ENCODE assay signal across 18 cellular contexts in genomic region chr5:143440448-143441102, GRCh38. TPM values are rescaled to one million over a fixed set of nuclear protein-coding genes. Genes with fewer than 3 reads are reported as not detected.
DNase-seq lines count a peak whose midpoint lies in the region; ATAC-seq, FAIRE-seq and TF ChIP-seq lines count a peak whose summit lies in the region.
"Had no signal": no experiment of that assay in that cellular context is flagged by ENCODE, and none has a peak within 500 bp of the region (broad histone marks: within the 10 kb centered on the region; RNA-seq: fewer than 3 reads in every experiment).

No MANE protein-coding gene starts in this region.

- dilution Hi-C loops in endothelial cell of umbilical vein (cut with MboI; ENCODE audit: extremely low pct_ligation_motif_present, low sequenced_read_pairs), result no loop called here

- BruUV-seq in endothelial cell of umbilical vein (replicated peaks; lab: Mats Ljungman, UMichigan), result no TSS peak

- no peak for TF ChIP-seq POLR2A in endothelial cell of umbilical vein (IDR thresholded peaks at IDR 0.05; ENCODE audit: low read depth, low read length)

- H3K9me3 Mint-ChIP-seq in activated T-helper 2 cell treated with anti-CD3 and anti-CD28 coated beads, Interferon-gamma antibody, Interleukin-2, Interleukin-4, amounts not matched to agents 10 μg/mL and 5 μg/mL and 100 μg/mL, durations not matched to agents 14 hours and 24 hours and 36 hours, result no peaks in the 10 kb centered on the region
- no peaks in the 10 kb centered on the region for H3K9me3 Mint-ChIP-seq in stimulated activated naive CD8-positive, alpha-beta T cell treated with anti-CD3 and anti-CD28 coated beads, Interleukin-15, amount 100 ng/mL, for 72 hours

- no peaks in the 10 kb centered on the region for H4K20me1 ChIP-seq in endothelial cell of umbilical vein (replicated peaks; ENCODE audit: control insufficient read depth, extremely low read depth, insufficient read depth, low read length)

- H3K4me3 ChIP-seq in LNCaP clone FGC (ENCODE audit: low read depth, low read length) (no peak overlapping the region), endothelial cell of umbilical vein (replicated peaks in 1 of 3; ENCODE audit: insufficient read depth in 1 of 3, low read depth in 1 of 3, low read length in 3 of 3) (no peak overlapping the region)
- H3K4me3 ChIP-seq: gastroesophageal sphincter, pancreas, Peyer's patch, skin epidermis had no signal

- H3K4me1 ChIP-seq in endothelial cell of umbilical vein (ENCODE audit: control insufficient read depth, extremely low read depth, insufficient read depth, low read length), result no peaks in the 10 kb centered on the region
- H3K4me1 ChIP-seq: gastroesophageal sphincter, pancreas had no signal

- no peaks in the 10 kb centered on the region for H3K36me3 Mint-ChIP-seq in activated T-helper 2 cell treated with anti-CD3 and anti-CD28 coated beads, Interferon-gamma antibody, Interleukin-2, Interleukin-4, amounts not matched to agents 10 μg/mL and 5 μg/mL and 100 μg/mL, durations not matched to agents 14 hours and 24 hours and 36 hours (ENCODE audit: low read depth)

- DNase-seq in DMS153 (lab: John Stamatoyannopoulos, UW), result peak; percentile 61
- peak; percentile 88 for DNase-seq in LNCaP clone FGC (ENCODE audit: low read depth)
- peak; percentile 17 for DNase-seq in NCI-H446 treated with DMSO at 0.1 percent for 48 hours (lab: John Stamatoyannopoulos, UW)
- peak; percentile 17 for DNase-seq in endothelial cell of umbilical vein (ENCODE audit: low read depth, low spot score)
- no peak for DNase-seq in activated T-helper 2 cell treated with anti-CD3 and anti-CD28 coated beads, Interferon-gamma antibody, Interleukin-2, Interleukin-4, amounts not matched to agents 10 μg/mL and 5 μg/mL and 100 μg/mL, durations not matched to agents 14 hours and 24 hours and 36 hours (ENCODE audit: low spot score)
- DNase-seq in stimulated activated naive CD8-positive, alpha-beta T cell treated with anti-CD3 and anti-CD28 coated beads, Interleukin-15, amount 100 ng/mL, for 72 hours, result no peak
- DNase-seq in NK-92 (lab: John Stamatoyannopoulos, UW; ENCODE audit: unreplicated experiment), result no peak
- DNase-seq: activated gamma-delta T cell, AML-193, anterior cingulate cortex, MV-4-11, NCI-H524 treated with DMSO at 0.1 percent for 48 hours, Peyer's patch had no signal

- intact Hi-C loops in endothelial cell of umbilical vein (cut with micrococcal nuclease), result no loop called here
- intact Hi-C loops in activated T-helper 2 cell treated with anti-CD3 and anti-CD28 coated beads, Interferon-gamma antibody, Interleukin-2, Interleukin-4, amounts not matched to agents 10 μg/mL and 5 μg/mL and 100 μg/mL, durations not matched to agents 14 hours and 24 hours and 36 hours (cut with micrococcal nuclease), result no loop called here

- no peak overlapping the region for H3K27ac ChIP-seq in endothelial cell of umbilical vein (ENCODE audit: insufficient read depth, low read depth, low read length)
- H3K27ac ChIP-seq: gastroesophageal sphincter, pancreas, Peyer's patch, skin epidermis had no signal

- H3K27me3 ChIP-seq in endothelial cell of umbilical vein (ENCODE audit: control insufficient read depth in 2 of 2, insufficient read depth in 2 of 2, low read length in 2 of 2), result no peaks in the 10 kb centered on the region
- H3K27me3 ChIP-seq: gastroesophageal sphincter, pancreas, Peyer's patch had no signal

- no peak for ATAC-seq in stimulated activated naive CD8-positive, alpha-beta T cell treated with anti-CD3 and anti-CD28 coated beads, Interleukin-15, amount 100 ng/mL, for 72 hours
- no peak for ATAC-seq in GM19397 (IDR thresholded peaks at IDR 0.05; ENCODE audit: unreplicated experiment)
- ATAC-seq: gastroesophageal sphincter, pancreas had no signal

- no peak for FAIRE-seq in endothelial cell of umbilical vein (lab: Jason Lieb, UNC)
- FAIRE-seq: colon had no signal

- no peaks in the 10 kb centered on the region for H3K36me3 ChIP-seq in endothelial cell of umbilical vein (ENCODE audit: control insufficient read depth in 2 of 2, extremely low read depth in 1 of 2, insufficient read depth in 2 of 2, low read length in 2 of 2)
- H3K36me3 ChIP-seq: gastroesophageal sphincter, pancreas, Peyer's patch had no signal

- H3K9me3 ChIP-seq in endothelial cell of umbilical vein (replicated peaks; ENCODE audit: control insufficient read depth, insufficient read depth, low read length), result no peaks in the 10 kb centered on the region
- H3K9me3 ChIP-seq: gastroesophageal sphincter, pancreas had no signal

- no peaks in the 10 kb centered on the region for H3K9me1 ChIP-seq in endothelial cell of umbilical vein (replicated peaks; ENCODE audit: control insufficient read depth, extremely low read depth, insufficient read depth, low read length)

- CTCF ChIA-PET in endothelial cell of umbilical vein (lab: Charles Lee), result no interaction called here

- no peak overlapping the region for H3K4me3 Mint-ChIP-seq in activated T-helper 2 cell treated with anti-CD3 and anti-CD28 coated beads, Interferon-gamma antibody, Interleukin-2, Interleukin-4, amounts not matched to agents 10 μg/mL and 5 μg/mL and 100 μg/mL, durations not matched to agents 14 hours and 24 hours and 36 hours (ENCODE audit: low read depth)
- H3K4me3 Mint-ChIP-seq in stimulated activated naive CD8-positive, alpha-beta T cell treated with anti-CD3 and anti-CD28 coated beads, Interleukin-15, amount 100 ng/mL, for 72 hours, result no peak overlapping the region

- H3K9ac ChIP-seq in endothelial cell of umbilical vein (replicated peaks; ENCODE audit: extremely low read depth, insufficient read depth, low read length), result no peak overlapping the region

- H2AFZ ChIP-seq in endothelial cell of umbilical vein (ENCODE audit: low read depth, low read length), result no peak overlapping the region

- peaks cover 22% of the 10 kb centered on the region for H3K4me1 Mint-ChIP-seq in activated T-helper 2 cell treated with anti-CD3 and anti-CD28 coated beads, Interferon-gamma antibody, Interleukin-2, Interleukin-4, amounts not matched to agents 10 μg/mL and 5 μg/mL and 100 μg/mL, durations not matched to agents 14 hours and 24 hours and 36 hours (ENCODE audit: low read depth)
- H3K4me1 Mint-ChIP-seq in stimulated activated naive CD8-positive, alpha-beta T cell treated with anti-CD3 and anti-CD28 coated beads, Interleukin-15, amount 100 ng/mL, for 72 hours, result peaks cover 23% of the 10 kb centered on the region

- H3K27ac Mint-ChIP-seq in activated T-helper 2 cell treated with anti-CD3 and anti-CD28 coated beads, Interferon-gamma antibody, Interleukin-2, Interleukin-4, amounts not matched to agents 10 μg/mL and 5 μg/mL and 100 μg/mL, durations not matched to agents 14 hours and 24 hours and 36 hours, result no peak overlapping the region
- H3K27ac Mint-ChIP-seq in stimulated activated naive CD8-positive, alpha-beta T cell treated with anti-CD3 and anti-CD28 coated beads, Interleukin-15, amount 100 ng/mL, for 72 hours, result no peak overlapping the region

- POLR2A ChIA-PET in endothelial cell of umbilical vein (lab: Charles Lee), result no interaction called here

- H3K27me3 Mint-ChIP-seq in activated T-helper 2 cell treated with anti-CD3 and anti-CD28 coated beads, Interferon-gamma antibody, Interleukin-2, Interleukin-4, amounts not matched to agents 10 μg/mL and 5 μg/mL and 100 μg/mL, durations not matched to agents 14 hours and 24 hours and 36 hours (ENCODE audit: low read depth), result peaks cover 3% of the 10 kb centered on the region
- H3K27me3 Mint-ChIP-seq in stimulated activated naive CD8-positive, alpha-beta T cell treated with anti-CD3 and anti-CD28 coated beads, Interleukin-15, amount 100 ng/mL, for 72 hours, result no peaks in the 10 kb centered on the region

- TF ChIP-seq CTCF in LNCaP clone FGC (IDR thresholded peaks at IDR 0.05; ENCODE audit: control insufficient read depth, extremely low read depth, insufficient read depth) (no peak), endothelial cell of umbilical vein (IDR thresholded peaks at IDR 0.05; ENCODE audit: extremely low read depth in 1 of 2, insufficient read depth in 1 of 2, low read depth in 1 of 2, low read length in 2 of 2) (no peak)

- H3K4me2 ChIP-seq in endothelial cell of umbilical vein (ENCODE audit: insufficient read depth, low read length), result no peak overlapping the region

- no peaks in the 10 kb centered on the region for H3K79me2 ChIP-seq in endothelial cell of umbilical vein (ENCODE audit: control insufficient read depth, insufficient read depth, low read length)

TF ChIP-seq in endothelial cell of umbilical vein, 7 proteins besides CTCF, POLR2A, EP300 and RAD21:
- TF ChIP-seq MYC (IDR thresholded peaks at IDR 0.05; ENCODE audit: low read depth, low read length) (no peak), POLR2AphosphoS5 (IDR thresholded peaks at IDR 0.05; ENCODE audit: insufficient read depth, low read depth, low read length) (no peak), JUN (IDR thresholded peaks at IDR 0.05; ENCODE audit: borderline replicate concordance, insufficient read depth, insufficient read length, low read depth) (no peak)

RNA-seq across cellular contexts. Expression of gene NR3C1, which starts 37.1 kb away (rescaled TPM):
- 17.0 and 21.2 TPM in 2 replicates for total RNA-seq in endothelial cell of umbilical vein
- polyA plus RNA-seq in endothelial cell of umbilical vein, result 3.0 and 4.1 TPM in 2 replicates
- polyA plus RNA-seq in endothelial cell of umbilical vein (2011; cell fraction: cytosol; rRNA removed), result 5.4 and 5.5 TPM in 2 replicates
- 6.4 and 8.2 TPM in 2 replicates for polyA plus RNA-seq in endothelial cell of umbilical vein (2011; cell fraction: nucleus; rRNA removed)
- polyA plus RNA-seq in endothelial cell of umbilical vein (2012), result 11.5 and 15.6 TPM in 2 replicates
- 12.0 and 13.3 TPM in 2 replicates for polyA minus RNA-seq in endothelial cell of umbilical vein
- polyA minus RNA-seq in endothelial cell of umbilical vein (2011; cell fraction: cytosol; rRNA and poly(A)+ RNA removed), result 50.7 TPM
- polyA minus RNA-seq in endothelial cell of umbilical vein (2011; cell fraction: nucleus; rRNA and poly(A)+ RNA removed), result 20.7 and 29.0 TPM in 2 replicates
- 51.3 and 52.0 TPM in 2 replicates for total RNA-seq in activated T-helper 2 cell treated with anti-CD3 and anti-CD28 coated beads, Interferon-gamma antibody, Interleukin-2, Interleukin-4, amounts not matched to agents 10 μg/mL and 5 μg/mL and 100 μg/mL, durations not matched to agents 14 hours and 24 hours and 36 hours

Comparison
In these comparisons a context has a peak if more than half of its experiments do, and no peak if none do; other contexts are left out.
1. DNase-seq: peak in DMS153 (single experiment), LNCaP clone FGC (single experiment), NCI-H446 treated with DMSO at 0.1 percent for 48 hours (single experiment) and endothelial cell of umbilical vein (single experiment); none in activated T-helper 2 cell treated with anti-CD3 and anti-CD28 coated beads, Interferon-gamma antibody, Interleukin-2, Interleukin-4, amounts not matched to agents 10 μg/mL and 5 μg/mL and 100 μg/mL, durations not matched to agents 14 hours and 24 hours and 36 hours (single experiment), stimulated activated naive CD8-positive, alpha-beta T cell treated with anti-CD3 and anti-CD28 coated beads, Interleukin-15, amount 100 ng/mL, for 72 hours (0 of 2) and NK-92 (single experiment).